ENCODE assay signal across 20 cellular contexts in genomic region chr14:104433401-104434213, GRCh38.
DNase-seq lines count a peak whose midpoint lies in the region; ATAC-seq, FAIRE-seq and TF ChIP-seq lines count a peak whose summit lies in the region.
"Had no signal": no experiment of that assay in that cellular context is flagged by ENCODE, and none has a peak within 500 bp of the region (broad histone marks: within the 10 kb centered on the region; RNA-seq: fewer than 3 reads in every experiment).

No MANE protein-coding gene starts in this region.

- in situ Hi-C loops in GM13977 (cut with MboI; ENCODE audit: low pct_unique_long_range_greater_than_20kb, low sequenced_read_pairs, unreplicated experiment), result no loop called here

- no peak overlapping the region for H3K27ac ChIP-seq in H1 (ENCODE audit: low read depth, low read length)
- no peak overlapping the region for H3K27ac ChIP-seq in sigmoid colon
- no peak overlapping the region for H3K27ac ChIP-seq in PC-9
- H3K27ac ChIP-seq: brain microvascular endothelial cell, upper lobe of left lung, VCaP had no signal

- H2AFZ ChIP-seq in H1 (ENCODE audit: low read length), result no peak overlapping the region
- no peak overlapping the region for H2AFZ ChIP-seq in PC-9

- H3K18ac ChIP-seq in H1 (ENCODE audit: extremely low read depth, low read length), result no peak overlapping the region

- no peaks in the 10 kb centered on the region for H3K27me3 ChIP-seq in H1 (replicated peaks in 1 of 4; ENCODE audit: control insufficient read depth in 3 of 4, extremely low read depth in 1 of 4, insufficient read depth in 3 of 4, low read length in 3 of 4)
- H3K27me3 ChIP-seq in sigmoid colon, result no peaks in the 10 kb centered on the region
- peaks cover 78% of the 10 kb centered on the region for H3K27me3 ChIP-seq in PC-9 (ENCODE audit: insufficient read depth, low read depth)
- H3K27me3 ChIP-seq: brain microvascular endothelial cell, upper lobe of left lung had no signal

- no peak overlapping the region for H4K91ac ChIP-seq in H1 (replicated peaks; ENCODE audit: insufficient read length, low read length)

- no peaks in the 10 kb centered on the region for H3K9me2 ChIP-seq in PC-9 (ENCODE audit: insufficient read depth)

- no peaks in the 10 kb centered on the region for H3K36me3 ChIP-seq in H1 (ENCODE audit: control insufficient read depth in 2 of 4, insufficient read depth in 4 of 4, low read length in 3 of 4)
- no peaks in the 10 kb centered on the region for H3K36me3 ChIP-seq in sigmoid colon
- H3K36me3 ChIP-seq in PC-9 (ENCODE audit: low read depth), result no peaks in the 10 kb centered on the region
- H3K36me3 ChIP-seq: brain microvascular endothelial cell, upper lobe of left lung had no signal

- no peak overlapping the region for H3K4me3 Mint-ChIP-seq in activated CD8-positive, alpha-beta T cell treated with anti-CD3 and anti-CD28 coated beads, Interleukin-2, amount 10 ng/mL, durations not matched to agents 7 days and 5 days
- no peak overlapping the region for H3K4me3 Mint-ChIP-seq in activated CD8-positive, alpha-beta T cell treated with anti-CD3 and anti-CD28 coated beads for 36 hours
- H3K4me3 Mint-ChIP-seq: activated naive CD4-positive, alpha-beta T cell treated with anti-CD3 and anti-CD28 coated beads for 36 hours; CD8-positive, alpha-beta T cell; dendritic cell treated with granulocyte-macrophage colony-stimulating factor and Interleukin-4, amounts not matched to agents 40 ng/mL and 50 ng/mL, for 4 days; memory B cell; natural killer cell had no signal

- no peaks in the 10 kb centered on the region for H3K4me1 Mint-ChIP-seq in activated CD8-positive, alpha-beta T cell treated with anti-CD3 and anti-CD28 coated beads, Interleukin-2, amount 10 ng/mL, durations not matched to agents 7 days and 5 days (ENCODE audit: low read depth)
- no peaks in the 10 kb centered on the region for H3K4me1 Mint-ChIP-seq in activated CD8-positive, alpha-beta T cell treated with anti-CD3 and anti-CD28 coated beads for 36 hours (ENCODE audit: low read depth)

- peak overlapping the region; percentile 85; the same call in 1 of the 2 replicates for H4K8ac ChIP-seq in H1 (ENCODE audit: extremely low read depth, insufficient read depth, low read length)

- TF ChIP-seq RAD21 in H1 (IDR thresholded peaks at IDR 0.05 in 1 of 2, conservative IDR thresholded peaks at IDR 0.05 in 1 of 2; ENCODE audit: low read depth in 2 of 2, low read length in 2 of 2), result peak; percentile 31 to 56; a peak in 3 of 4 replicates

- BruUV-seq in PC-9 (replicated peaks; lab: Mats Ljungman, UMichigan), result no TSS peak

- H2AK5ac ChIP-seq in H1 (ENCODE audit: low read depth, low read length), result no peak overlapping the region

- H4K5ac ChIP-seq in H1 (ENCODE audit: insufficient read length, low read depth, low read length), result no peak overlapping the region

- FAIRE-seq in H1 (lab: Jason Lieb, UNC), result no peak

- no peak overlapping the region for H2BK20ac ChIP-seq in H1 (ENCODE audit: low read length)

- no peaks in the 10 kb centered on the region for H3K23me2 ChIP-seq in H1 (ENCODE audit: low read depth, low read length)

- TF ChIP-seq EP300 in H1 (IDR thresholded peaks at IDR 0.05; ENCODE audit: borderline replicate concordance in 1 of 2, low read depth in 2 of 2, low read length in 2 of 2) (no peak), sigmoid colon (IDR thresholded peaks at IDR 0.05) (no peak)

- CTCF ChIA-PET in activated CD8-positive, alpha-beta T cell treated with anti-CD3 and anti-CD28 coated beads, Interleukin-2, amount 10 ng/mL, durations not matched to agents 7 days and 5 days (lab: Charles Lee), result no interaction called here
- CTCF ChIA-PET in activated CD8-positive, alpha-beta T cell treated with anti-CD3 and anti-CD28 coated beads for 36 hours (lab: Charles Lee), result no interaction called here
- CTCF ChIA-PET in H1 (lab: Charles Lee; ENCODE audit: partially characterized antibody), result interaction anchor here (1.1 to 1.6 kb wide), 2 partner anchors 9 to 131 kb away, joined by 3 to 4 read pairs; no protein-coding TSS in a partner anchor
- CTCF ChIA-PET in PC-9 (lab: Charles Lee), result no interaction called here

- peak; percentile 12 for DNase-seq in activated CD8-positive, alpha-beta T cell treated with anti-CD3 and anti-CD28 coated beads, Interleukin-2, amount 10 ng/mL, durations not matched to agents 7 days and 5 days
- DNase-seq in activated CD8-positive, alpha-beta T cell treated with anti-CD3 and anti-CD28 coated beads for 36 hours, result no peak
- DNase-seq in GM13977 (ENCODE audit: low spot score), result peak; percentile 31
- no peak for DNase-seq in H1 (ENCODE audit: low read depth in 1 of 2, low spot score in 2 of 2)
- peak; percentile 59 for DNase-seq in sigmoid colon
- no peak for DNase-seq in PC-9
- DNase-seq in hypothalamus (lab: John Stamatoyannopoulos, UW), result no peak
- DNase-seq: activated naive CD4-positive, alpha-beta T cell treated with anti-CD3 and anti-CD28 coated beads for 36 hours; brain microvascular endothelial cell; DMS79; natural killer cell; NCI-H1436 treated with DMSO at 0.1 percent for 48 hours; NCI-H345; stimulated activated naive CD4-positive, alpha-beta T cell had no signal

- no peak for TF ChIP-seq CTCF in activated CD8-positive, alpha-beta T cell treated with anti-CD3 and anti-CD28 coated beads for 36 hours (IDR thresholded peaks at IDR 0.05)
- TF ChIP-seq CTCF in GM13977 (IDR thresholded peaks at IDR 0.05; ENCODE audit: extremely low read depth, insufficient read depth, missing control alignments) (no peak), H1 (IDR thresholded peaks at IDR 0.05; ENCODE audit: control extremely low read depth in 1 of 3, insufficient read depth in 1 of 3, low read depth in 1 of 3, low read length in 3 of 3) (peak in 2 of 3 experiments; percentile 18 to 22; a peak in 2 of 4 replicates), sigmoid colon (IDR thresholded peaks at IDR 0.05) (no peak), PC-9 (conservative IDR thresholded peaks at IDR 0.05) (no peak)

- H3K4me1 ChIP-seq in H1 (replicated peaks in 1 of 4; ENCODE audit: control insufficient read depth in 3 of 4, insufficient read depth in 4 of 4, low read length in 3 of 4), result peaks cover 0 to 10% (median 7%) of the 10 kb centered on the region in 4 experiments; a peak in 5 of 7 replicates
- H3K4me1 ChIP-seq in sigmoid colon, result peaks cover 0 to 16% (median 11%) of the 10 kb centered on the region in 4 donors
- no peaks in the 10 kb centered on the region for H3K4me1 ChIP-seq in PC-9 (replicated peaks; ENCODE audit: insufficient read depth)

- no peak overlapping the region for H3K4ac ChIP-seq in H1 (replicated peaks; ENCODE audit: insufficient read length, low read depth, low read length)

- 86% methylated on average over 26 of the region's 29 CpGs; no CpG with 5 or more reads in 1 of the 2 experiments for WGBS in H1 (ENCODE audit: extremely low coverage in 1 of 2, insufficient coverage in 1 of 2, insufficient read length in 1 of 2, insufficient replicate concordance in 2 of 2, low coverage in 1 of 2, low lambda C conversion rate in 2 of 2, missing lambda C conversion rate in 1 of 2), 2 experiments
- WGBS in sigmoid colon, 2 donors, result 84 to 91% methylated on average over 29 of the region's 29 CpGs

- no peak overlapping the region for H3K4me2 ChIP-seq in H1 (ENCODE audit: insufficient read depth in 1 of 2, low read depth in 2 of 2, low read length in 2 of 2)
- H3K4me2 ChIP-seq in PC-9, result no peak overlapping the region

- no peaks in the 10 kb centered on the region for H3F3A ChIP-seq in PC-9 (ENCODE audit: insufficient read depth, low read depth)

- no peak overlapping the region for H2BK120ac ChIP-seq in H1 (replicated peaks; ENCODE audit: low read depth, low read length)

- intact Hi-C loops in activated CD8-positive, alpha-beta T cell treated with anti-CD3 and anti-CD28 coated beads for 36 hours (cut with micrococcal nuclease), result no loop called here
- intact Hi-C loops in sigmoid colon (cut with DNase I) (no loop called here), PC-9 (cut with micrococcal nuclease; ENCODE audit: unreplicated experiment) (no loop called here)

- no peak overlapping the region for H3K23ac ChIP-seq in H1 (ENCODE audit: insufficient read length)

- no peak overlapping the region for H2BK15ac ChIP-seq in H1 (ENCODE audit: low read length)

- H3K27ac Mint-ChIP-seq in activated CD8-positive, alpha-beta T cell treated with anti-CD3 and anti-CD28 coated beads, Interleukin-2, amount 10 ng/mL, durations not matched to agents 7 days and 5 days, result no peak overlapping the region
- no peak overlapping the region for H3K27ac Mint-ChIP-seq in activated CD8-positive, alpha-beta T cell treated with anti-CD3 and anti-CD28 coated beads for 36 hours
- H3K27ac Mint-ChIP-seq: activated naive CD4-positive, alpha-beta T cell treated with anti-CD3 and anti-CD28 coated beads for 36 hours; CD8-positive, alpha-beta T cell; dendritic cell treated with granulocyte-macrophage colony-stimulating factor and Interleukin-4, amounts not matched to agents 40 ng/mL and 50 ng/mL, for 4 days; memory B cell; natural killer cell had no signal

- H3K79me2 ChIP-seq in H1 (ENCODE audit: control insufficient read depth in 1 of 2, insufficient read depth in 2 of 2, low read length in 2 of 2), result no peaks in the 10 kb centered on the region
- H3K79me2 ChIP-seq in PC-9 (ENCODE audit: low read depth), result no peaks in the 10 kb centered on the region

- H3K9me3 ChIP-seq in H1 (ENCODE audit: insufficient read depth in 2 of 2, low read depth in 1 of 2, low read length in 1 of 2), result no peaks in the 10 kb centered on the region
- H3K9me3 ChIP-seq in sigmoid colon, result no peaks in the 10 kb centered on the region
- H3K9me3 ChIP-seq in PC-9 (ENCODE audit: insufficient read depth, low read depth), result no peaks in the 10 kb centered on the region
- H3K9me3 ChIP-seq: upper lobe of left lung had no signal

- H3K4me3 ChIP-seq in H1 (ENCODE audit: extremely low read depth in 1 of 4, insufficient read depth in 2 of 4, low read depth in 3 of 4, low read length in 4 of 4) (no peak overlapping the region), sigmoid colon (no peak overlapping the region), PC-9 (no peak overlapping the region)
- H3K4me3 ChIP-seq: upper lobe of left lung had no signal

- no peak overlapping the region for H3K9ac ChIP-seq in H1 (replicated peaks in 1 of 4; ENCODE audit: extremely low read depth in 1 of 4, low read depth in 3 of 4, low read length in 3 of 4)

- H3K14ac ChIP-seq in H1 (ENCODE audit: insufficient read length), result no peak overlapping the region

- no peak overlapping the region for H3K56ac ChIP-seq in H1 (replicated peaks; ENCODE audit: insufficient read length, low read depth, low read length)

- H3K9me3 Mint-ChIP-seq in activated CD8-positive, alpha-beta T cell treated with anti-CD3 and anti-CD28 coated beads, Interleukin-2, amount 10 ng/mL, durations not matched to agents 7 days and 5 days (ENCODE audit: insufficient read depth), result no peaks in the 10 kb centered on the region
- H3K9me3 Mint-ChIP-seq in activated CD8-positive, alpha-beta T cell treated with anti-CD3 and anti-CD28 coated beads for 36 hours, result no peaks in the 10 kb centered on the region
- H3K9me3 Mint-ChIP-seq: activated naive CD4-positive, alpha-beta T cell treated with anti-CD3 and anti-CD28 coated beads for 36 hours; CD8-positive, alpha-beta T cell; dendritic cell treated with granulocyte-macrophage colony-stimulating factor and Interleukin-4, amounts not matched to agents 40 ng/mL and 50 ng/mL, for 4 days; memory B cell; natural killer cell had no signal

- TF ChIP-seq POLR2A in H1 (IDR thresholded peaks at IDR 0.05; ENCODE audit: control extremely low read depth in 1 of 2, low read depth in 2 of 2, low read length in 2 of 2) (no peak), sigmoid colon (IDR thresholded peaks at IDR 0.05) (no peak)

- H2BK5ac ChIP-seq in H1 (ENCODE audit: low read depth, low read length), result no peak overlapping the region

- no peak overlapping the region for H2BK12ac ChIP-seq in H1 (ENCODE audit: low read depth, low read length)

- no peaks in the 10 kb centered on the region for H4K20me1 ChIP-seq in H1 (replicated peaks in 1 of 2; ENCODE audit: control insufficient read depth in 1 of 2, insufficient read depth in 2 of 2, low read length in 2 of 2)
- no peaks in the 10 kb centered on the region for H4K20me1 ChIP-seq in PC-9 (ENCODE audit: insufficient read depth)

- H3K36me3 Mint-ChIP-seq in activated CD8-positive, alpha-beta T cell treated with anti-CD3 and anti-CD28 coated beads, Interleukin-2, amount 10 ng/mL, durations not matched to agents 7 days and 5 days (ENCODE audit: low read depth), result no peaks in the 10 kb centered on the region
- no peaks in the 10 kb centered on the region for H3K36me3 Mint-ChIP-seq in activated CD8-positive, alpha-beta T cell treated with anti-CD3 and anti-CD28 coated beads for 36 hours (ENCODE audit: low read depth)
- H3K36me3 Mint-ChIP-seq: CD8-positive, alpha-beta T cell; memory B cell; natural killer cell had no signal

- POLR2A ChIA-PET in activated CD8-positive, alpha-beta T cell treated with anti-CD3 and anti-CD28 coated beads, Interleukin-2, amount 10 ng/mL, durations not matched to agents 7 days and 5 days (lab: Charles Lee), result no interaction called here
- POLR2A ChIA-PET in activated CD8-positive, alpha-beta T cell treated with anti-CD3 and anti-CD28 coated beads for 36 hours (lab: Charles Lee), result no interaction called here
- POLR2A ChIA-PET in H1 (lab: Charles Lee; ENCODE audit: partially characterized antibody) (no interaction called here), PC-9 (lab: Charles Lee; ENCODE audit: unreplicated experiment) (no interaction called here)

- ATAC-seq in activated CD8-positive, alpha-beta T cell treated with anti-CD3 and anti-CD28 coated beads, Interleukin-2, amount 10 ng/mL, durations not matched to agents 7 days and 5 days, result no peak
- ATAC-seq in activated CD8-positive, alpha-beta T cell treated with anti-CD3 and anti-CD28 coated beads for 36 hours, result no peak
- no peak for ATAC-seq in HG02840 (IDR thresholded peaks at IDR 0.05; ENCODE audit: low FRiP score, unreplicated experiment)
- ATAC-seq: CD8-positive, alpha-beta T cell; natural killer cell had no signal

- no peaks in the 10 kb centered on the region for H3K79me1 ChIP-seq in H1 (ENCODE audit: low read depth, low read length)

- H3K27me3 Mint-ChIP-seq in activated CD8-positive, alpha-beta T cell treated with anti-CD3 and anti-CD28 coated beads, Interleukin-2, amount 10 ng/mL, durations not matched to agents 7 days and 5 days (ENCODE audit: low read depth), result no peaks in the 10 kb centered on the region
- peaks cover 4% of the 10 kb centered on the region for H3K27me3 Mint-ChIP-seq in activated CD8-positive, alpha-beta T cell treated with anti-CD3 and anti-CD28 coated beads for 36 hours
- H3K27me3 Mint-ChIP-seq: dendritic cell treated with granulocyte-macrophage colony-stimulating factor and Interleukin-4, amounts not matched to agents 40 ng/mL and 50 ng/mL, for 4 days had no signal

Comparison
In these comparisons a context has a peak if more than half of its experiments do, and no peak if none do; other contexts are left out.
1. DNase-seq: peak in activated CD8-positive, alpha-beta T cell treated with anti-CD3 and anti-CD28 coated beads, Interleukin-2, amount 10 ng/mL, durations not matched to agents 7 days and 5 days (single experiment), GM13977 (single experiment) and sigmoid colon (single experiment); none in activated CD8-positive, alpha-beta T cell treated with anti-CD3 and anti-CD28 coated beads for 36 hours (single experiment), H1 (0 of 2), PC-9 (0 of 2) and hypothalamus (0 of 51).
2. CTCF ChIP-seq: peak in H1 (2 of 3); none in activated CD8-positive, alpha-beta T cell treated with anti-CD3 and anti-CD28 coated beads for 36 hours (single experiment), GM13977 (single experiment), sigmoid colon (0 of 4) and PC-9 (single experiment).